ENCODE assay signal across 25 cellular contexts in genomic region chr10:36118289-36118688, GRCh38.
"Had no signal": no experiment of that assay in that cellular context is flagged by ENCODE, and none has a peak within 500 bp of the region (broad histone marks: within the 10 kb centered on the region; RNA-seq: fewer than 3 reads in every experiment).

No MANE protein-coding gene starts in this region.

- H3K36me3 ChIP-seq: gastroesophageal sphincter, neural progenitor cell, tibial artery had no signal

- H3K4me3 Mint-ChIP-seq: activated CD4-positive, alpha-beta memory T cell treated with anti-CD3 and anti-CD28 coated beads for 36 hours; activated naive CD4-positive, alpha-beta T cell treated with anti-CD3 and anti-CD28 coated beads, Interleukin-2, amount 50 U/mL, for 24 hours; activated T-helper 1 cell treated with anti-CD3 and anti-CD28 coated beads, Interleukin-12 subunit alpha, Interleukin-12 subunit beta, Interleukin-2, Interleukin-4 antibody, amounts not matched to agents 30 ng/mL and 10 ng/mL and 1 ng/mL, durations not matched to agents 14 hours and 24 hours and 36 hours; endodermal cell; naive B cell; neural progenitor cell; stimulated activated naive CD8-positive, alpha-beta T cell treated with anti-CD3 and anti-CD28 coated beads, Interleukin-15, Interleukin-2, amounts not matched to agents 100 ng/mL and 50 ng/mL, for 24 hours; T-helper 17 cell had no signal

- H3K27me3 ChIP-seq: gastroesophageal sphincter, neural progenitor cell, tibial artery had no signal

- ATAC-seq: gastroesophageal sphincter, left cardiac atrium, T-helper 17 cell had no signal

- H3K4me1 Mint-ChIP-seq: activated naive CD4-positive, alpha-beta T cell treated with anti-CD3 and anti-CD28 coated beads, Interleukin-2, amount 50 U/mL, for 24 hours; naive B cell; neural progenitor cell; T-helper 17 cell had no signal

- H3K9me3 Mint-ChIP-seq: endodermal cell, neural progenitor cell had no signal

- DNase-seq: activated CD4-positive, alpha-beta memory T cell treated with anti-CD3 and anti-CD28 coated beads for 36 hours; activated CD4-positive, alpha-beta T cell treated with anti-CD3 and anti-CD28 coated beads for 48 hours; activated CD4-positive, CD25-positive, alpha-beta regulatory T cell; activated gamma-delta T cell; activated T-cell treated with anti-CD3 and anti-CD28 coated beads for 4 hours; anterior cingulate cortex; cerebellar nuclear complex; endodermal cell; head of caudate nucleus; hypothalamus; left cardiac atrium; mesendoderm; naive B cell; stimulated activated CD4-positive, alpha-beta T cell treated with anti-CD3 and anti-CD28 coated beads, Interleukin-12 subunit alpha, Interleukin-12 subunit beta, amount 100 ng/mL, for 4 hours; stimulated activated CD4-positive, alpha-beta T cell treated with anti-CD3 and anti-CD28 coated beads, Interleukin-4, amount 100 ng/mL, for 4 hours; SW 1271; T-helper 17 cell; tibial artery had no signal

- H3K4me3 ChIP-seq: coronary artery, gastroesophageal sphincter, neural progenitor cell, tibial artery had no signal

- H3K27me3 Mint-ChIP-seq: activated CD4-positive, alpha-beta memory T cell treated with anti-CD3 and anti-CD28 coated beads for 36 hours; activated naive CD4-positive, alpha-beta T cell treated with anti-CD3 and anti-CD28 coated beads, Interleukin-2, amount 50 U/mL, for 24 hours; progenitor cell of endocrine pancreas; stimulated activated naive CD8-positive, alpha-beta T cell treated with anti-CD3 and anti-CD28 coated beads, Interleukin-15, Interleukin-2, amounts not matched to agents 100 ng/mL and 50 ng/mL, for 24 hours; T-helper 17 cell had no signal

- H3K36me3 Mint-ChIP-seq: activated CD4-positive, alpha-beta memory T cell treated with anti-CD3 and anti-CD28 coated beads for 36 hours; naive B cell; neural progenitor cell had no signal

- H3K9me3 ChIP-seq: gastroesophageal sphincter, tibial artery had no signal

- H3K27ac Mint-ChIP-seq: activated CD4-positive, alpha-beta memory T cell treated with anti-CD3 and anti-CD28 coated beads for 36 hours; activated naive CD4-positive, alpha-beta T cell treated with anti-CD3 and anti-CD28 coated beads, Interleukin-2, amount 50 U/mL, for 24 hours; activated T-helper 1 cell treated with anti-CD3 and anti-CD28 coated beads, Interleukin-12 subunit alpha, Interleukin-12 subunit beta, Interleukin-2, Interleukin-4 antibody, amounts not matched to agents 30 ng/mL and 10 ng/mL and 1 ng/mL, durations not matched to agents 14 hours and 24 hours and 36 hours; endodermal cell; naive B cell; neural progenitor cell; stimulated activated naive CD8-positive, alpha-beta T cell treated with anti-CD3 and anti-CD28 coated beads, Interleukin-15, Interleukin-2, amounts not matched to agents 100 ng/mL and 50 ng/mL, for 24 hours; T-helper 17 cell had no signal
